12 cellular contexts compared by ENCODE assay signal in genomic region chr19:6048348-6048747, GRCh38.
DNase-seq lines count a peak whose midpoint lies in the region; ATAC-seq and TF ChIP-seq lines count a peak whose summit lies in the region.
"Had no signal": no experiment of that assay in that cellular context is flagged by ENCODE, and none has a peak within 500 bp of the region (broad histone marks: within the 10 kb centered on the region; RNA-seq: fewer than 3 reads in every experiment).

No MANE protein-coding gene starts in this region.

- H3K4me2 ChIP-seq in BLaER1: peak overlapping the region; percentile 30; the same call in 1 of the 2 replicates

- no peak overlapping the region for H3K27ac ChIP-seq in BLaER1
- H3K27ac ChIP-seq: ascending aorta, thyroid gland had no signal

- H3K36me3 ChIP-seq in BLaER1 (no peaks in the 10 kb centered on the region), endocrine pancreas (ENCODE audit: control insufficient read depth, insufficient read depth, low read length) (no peaks in the 10 kb centered on the region)
- H3K36me3 ChIP-seq: thyroid gland had no signal

- DNase-seq in HuH-7 (ENCODE audit: low spot score): peak; percentile 15
- peak; percentile 72 for DNase-seq in osteocyte (ENCODE audit: extremely low spot score, unreplicated experiment)
- DNase-seq in NAMALWA (ENCODE audit: low spot score): no peak
- no peak for DNase-seq in immature natural killer cell

- H3K9me3 Mint-ChIP-seq in osteocyte (ENCODE audit: unreplicated experiment) (no peaks in the 10 kb centered on the region), immature natural killer cell (no peaks in the 10 kb centered on the region)

- H3K27me3 ChIP-seq in BLaER1 (no peaks in the 10 kb centered on the region), endocrine pancreas (ENCODE audit: control insufficient read depth, insufficient read depth, low read length) (no peaks in the 10 kb centered on the region)
- H3K27me3 ChIP-seq: ascending aorta, heart right ventricle, thyroid gland had no signal

- H4K20me1 ChIP-seq in BLaER1: no peaks in the 10 kb centered on the region

- peaks cover 9% of the 10 kb centered on the region for H3K4me1 Mint-ChIP-seq in osteocyte (ENCODE audit: unreplicated experiment)
- no peaks in the 10 kb centered on the region for H3K4me1 Mint-ChIP-seq in immature natural killer cell

- H3K27me3 Mint-ChIP-seq in osteocyte (ENCODE audit: unreplicated experiment) (peaks cover 2% of the 10 kb centered on the region), immature natural killer cell (ENCODE audit: low read depth in 3 of 3) (peaks cover 0 to 9% (median 2%) of the 10 kb centered on the region in 3 donors)
- H3K27me3 Mint-ChIP-seq: dendritic cell treated with granulocyte-macrophage colony-stimulating factor and Interleukin-4, amounts not matched to agents 40 ng/mL and 50 ng/mL, for 4 days had no signal

- no peak for ATAC-seq in GM21528 (IDR thresholded peaks at IDR 0.05; ENCODE audit: low FRiP score, unreplicated experiment)
- ATAC-seq in HG02884 (IDR thresholded peaks at IDR 0.05; ENCODE audit: unreplicated experiment): no peak

- H3K27ac Mint-ChIP-seq in osteocyte (ENCODE audit: unreplicated experiment): no peak overlapping the region
- no peak overlapping the region for H3K27ac Mint-ChIP-seq in immature natural killer cell
- H3K27ac Mint-ChIP-seq: dendritic cell treated with granulocyte-macrophage colony-stimulating factor and Interleukin-4, amounts not matched to agents 40 ng/mL and 50 ng/mL, for 4 days had no signal

- H3K9me3 ChIP-seq in BLaER1 (no peaks in the 10 kb centered on the region), endocrine pancreas (ENCODE audit: control insufficient read depth, low read length) (no peaks in the 10 kb centered on the region)
- H3K9me3 ChIP-seq: ascending aorta, heart right ventricle, thyroid gland had no signal

- peaks cover 13% of the 10 kb centered on the region for H3K4me1 ChIP-seq in BLaER1
- peaks cover 8% of the 10 kb centered on the region for H3K4me1 ChIP-seq in endocrine pancreas (ENCODE audit: control insufficient read depth, insufficient read depth, low read length)

- H3K4me3 ChIP-seq in BLaER1 (no peak overlapping the region), endocrine pancreas (ENCODE audit: control insufficient read depth, insufficient read depth, low read length) (peak overlapping the region; percentile 20)

- H3K36me3 Mint-ChIP-seq in osteocyte (ENCODE audit: unreplicated experiment) (no peaks in the 10 kb centered on the region), immature natural killer cell (no peaks in the 10 kb centered on the region)

- H3K4me3 Mint-ChIP-seq in osteocyte (ENCODE audit: unreplicated experiment) (no peak overlapping the region), immature natural killer cell (no peak overlapping the region)
- H3K4me3 Mint-ChIP-seq: dendritic cell treated with granulocyte-macrophage colony-stimulating factor and Interleukin-4, amounts not matched to agents 40 ng/mL and 50 ng/mL, for 4 days had no signal

- TF ChIP-seq CTCF in osteocyte (IDR thresholded peaks at IDR 0.05): no peak

- H3K9ac ChIP-seq in BLaER1 (no peak overlapping the region), endocrine pancreas (ENCODE audit: control insufficient read depth, insufficient read depth, low read length) (no peak overlapping the region)

Comparison
In these comparisons a context has a peak if more than half of its experiments do, and no peak if none do; other contexts are left out.
1. DNase-seq: peak in HuH-7 (single experiment) and osteocyte (single experiment); none in NAMALWA (single experiment) and immature natural killer cell (0 of 3).